Comparison of ENCODE assay signal across 1 cellular context in genomic region chr3:68017069-68017468, GRCh38.
TF ChIP-seq lines count a peak whose summit lies in the region.

No MANE protein-coding gene starts in this region.

TF ChIP-seq in H1, 55 proteins besides CTCF, POLR2A, EP300 and RAD21 (continued from another document):
- TF ChIP-seq ATF2 (IDR thresholded peaks at IDR 0.05; ENCODE audit: low read length) (no peak), CHD2 (IDR thresholded peaks at IDR 0.05; ENCODE audit: low read length) (no peak), JUN (IDR thresholded peaks at IDR 0.05; ENCODE audit: low read depth, low read length) (no peak), TCF12 (IDR thresholded peaks at IDR 0.05; ENCODE audit: low read depth, low read length) (no peak), FOSL1 (IDR thresholded peaks at IDR 0.05; ENCODE audit: insufficient read depth, low read depth, low read length) (no peak), EGR1 (IDR thresholded peaks at IDR 0.05; ENCODE audit: borderline replicate concordance, low read depth, low read length) (no peak), GTF2F1 (IDR thresholded peaks at IDR 0.05; ENCODE audit: borderline replicate concordance, low read depth, low read length) (no peak)
